1 cellular context compared by ENCODE assay signal in the genomic region with DNA sequence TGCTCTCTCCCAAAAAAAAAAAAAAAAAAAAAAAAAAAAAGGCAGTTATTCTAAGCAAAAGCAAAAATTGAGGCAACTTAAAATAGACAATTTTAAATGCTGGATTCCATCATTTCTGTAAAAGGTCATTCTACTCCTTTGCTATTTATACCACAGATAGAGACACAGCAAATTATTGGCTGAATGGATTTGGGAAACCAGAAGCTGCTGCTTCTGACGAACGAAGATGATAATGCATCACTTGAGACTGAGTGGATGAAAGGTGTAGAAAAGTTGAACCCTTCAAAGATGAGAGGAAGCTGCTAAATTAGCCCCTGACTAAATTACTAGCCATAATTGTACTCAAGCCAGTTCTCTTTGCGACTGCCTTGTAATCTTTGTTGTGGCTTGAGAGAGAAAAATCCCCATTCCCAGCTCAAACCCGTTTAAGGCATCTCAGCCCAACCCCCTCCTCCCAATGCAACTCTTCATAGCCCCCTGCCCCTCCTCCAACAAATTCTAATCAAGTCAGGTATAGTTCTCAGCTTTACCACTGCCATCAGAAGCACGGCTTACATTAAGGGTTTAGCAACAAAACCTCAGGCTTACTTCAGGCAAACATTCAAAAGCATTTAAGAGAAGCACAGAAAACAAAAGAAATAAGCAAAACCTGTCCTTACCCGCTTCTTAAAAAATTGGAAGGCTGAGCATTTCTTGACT.
TF ChIP-seq lines count a peak whose summit lies in the region.

No MANE protein-coding gene starts in this region.

TF ChIP-seq in GM23338, 12 proteins besides CTCF, POLR2A, EP300 and RAD21 (continued from another document):
- TF ChIP-seq, protein P1, sequence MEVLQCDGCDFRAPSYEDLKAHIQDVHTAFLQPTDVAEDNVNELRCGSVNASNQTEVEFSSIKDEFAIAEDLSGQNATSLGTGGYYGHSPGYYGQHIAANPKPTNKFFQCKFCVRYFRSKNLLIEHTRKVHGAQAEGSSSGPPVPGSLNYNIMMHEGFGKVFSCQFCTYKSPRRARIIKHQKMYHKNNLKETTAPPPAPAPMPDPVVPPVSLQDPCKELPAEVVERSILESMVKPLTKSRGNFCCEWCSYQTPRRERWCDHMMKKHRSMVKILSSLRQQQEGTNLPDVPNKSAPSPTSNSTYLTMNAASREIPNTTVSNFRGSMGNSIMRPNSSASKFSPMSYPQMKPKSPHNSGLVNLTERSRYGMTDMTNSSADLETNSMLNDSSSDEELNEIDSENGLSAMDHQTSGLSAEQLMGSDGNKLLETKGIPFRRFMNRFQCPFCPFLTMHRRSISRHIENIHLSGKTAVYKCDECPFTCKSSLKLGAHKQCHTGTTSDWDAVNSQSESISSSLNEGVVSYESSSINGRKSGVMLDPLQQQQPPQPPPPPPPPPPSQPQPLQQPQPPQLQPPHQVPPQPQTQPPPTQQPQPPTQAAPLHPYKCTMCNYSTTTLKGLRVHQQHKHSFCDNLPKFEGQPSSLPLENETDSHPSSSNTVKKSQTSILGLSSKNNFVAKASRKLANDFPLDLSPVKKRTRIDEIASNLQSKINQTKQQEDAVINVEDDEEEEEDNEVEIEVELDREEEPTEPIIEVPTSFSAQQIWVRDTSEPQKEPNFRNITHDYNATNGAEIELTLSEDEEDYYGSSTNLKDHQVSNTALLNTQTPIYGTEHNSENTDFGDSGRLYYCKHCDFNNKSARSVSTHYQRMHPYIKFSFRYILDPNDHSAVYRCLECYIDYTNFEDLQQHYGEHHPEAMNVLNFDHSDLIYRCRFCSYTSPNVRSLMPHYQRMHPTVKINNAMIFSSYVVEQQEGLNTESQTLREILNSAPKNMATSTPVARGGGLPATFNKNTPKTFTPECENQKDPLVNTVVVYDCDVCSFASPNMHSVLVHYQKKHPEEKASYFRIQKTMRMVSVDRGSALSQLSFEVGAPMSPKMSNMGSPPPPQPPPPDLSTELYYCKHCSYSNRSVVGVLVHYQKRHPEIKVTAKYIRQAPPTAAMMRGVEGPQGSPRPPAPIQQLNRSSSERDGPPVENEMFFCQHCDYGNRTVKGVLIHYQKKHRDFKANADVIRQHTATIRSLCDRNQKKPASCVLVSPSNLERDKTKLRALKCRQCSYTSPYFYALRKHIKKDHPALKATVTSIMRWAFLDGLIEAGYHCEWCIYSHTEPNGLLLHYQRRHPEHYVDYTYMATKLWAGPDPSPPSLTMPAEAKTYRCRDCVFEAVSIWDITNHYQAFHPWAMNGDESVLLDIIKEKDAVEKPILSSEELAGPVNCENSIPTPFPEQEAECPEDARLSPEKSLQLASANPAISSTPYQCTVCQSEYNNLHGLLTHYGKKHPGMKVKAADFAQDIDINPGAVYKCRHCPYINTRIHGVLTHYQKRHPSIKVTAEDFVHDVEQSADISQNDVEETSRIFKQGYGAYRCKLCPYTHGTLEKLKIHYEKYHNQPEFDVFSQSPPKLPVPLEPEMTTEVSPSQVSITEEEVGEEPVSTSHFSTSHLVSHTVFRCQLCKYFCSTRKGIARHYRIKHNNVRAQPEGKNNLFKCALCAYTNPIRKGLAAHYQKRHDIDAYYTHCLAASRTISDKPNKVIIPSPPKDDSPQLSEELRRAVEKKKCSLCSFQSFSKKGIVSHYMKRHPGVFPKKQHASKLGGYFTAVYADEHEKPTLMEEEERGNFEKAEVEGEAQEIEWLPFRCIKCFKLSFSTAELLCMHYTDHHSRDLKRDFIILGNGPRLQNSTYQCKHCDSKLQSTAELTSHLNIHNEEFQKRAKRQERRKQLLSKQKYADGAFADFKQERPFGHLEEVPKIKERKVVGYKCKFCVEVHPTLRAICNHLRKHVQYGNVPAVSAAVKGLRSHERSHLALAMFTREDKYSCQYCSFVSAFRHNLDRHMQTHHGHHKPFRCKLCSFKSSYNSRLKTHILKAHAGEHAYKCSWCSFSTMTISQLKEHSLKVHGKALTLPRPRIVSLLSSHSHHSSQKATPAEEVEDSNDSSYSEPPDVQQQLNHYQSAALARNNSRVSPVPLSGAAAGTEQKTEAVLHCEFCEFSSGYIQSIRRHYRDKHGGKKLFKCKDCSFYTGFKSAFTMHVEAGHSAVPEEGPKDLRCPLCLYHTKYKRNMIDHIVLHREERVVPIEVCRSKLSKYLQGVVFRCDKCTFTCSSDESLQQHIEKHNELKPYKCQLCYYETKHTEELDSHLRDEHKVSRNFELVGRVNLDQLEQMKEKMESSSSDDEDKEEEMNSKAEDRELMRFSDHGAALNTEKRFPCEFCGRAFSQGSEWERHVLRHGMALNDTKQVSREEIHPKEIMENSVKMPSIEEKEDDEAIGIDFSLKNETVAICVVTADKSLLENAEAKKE (CRISPR knock-in tag; IDR thresholded peaks at IDR 0.05), result no peak
